ENCODE assay signal across 2 cellular contexts in genomic region chr20:8755340-8756118, GRCh38.
TF ChIP-seq lines count a peak whose summit lies in the region.

No MANE protein-coding gene starts in this region.

TF ChIP-seq in GM23338, 12 proteins besides CTCF, POLR2A, EP300 and RAD21 (continued from another document):
- TF ChIP-seq ZNF462 (CRISPR knock-in tag; IDR thresholded peaks at IDR 0.05) = no peak
- TF ChIP-seq ZNF114 (CRISPR knock-in tag; IDR thresholded peaks at IDR 0.05) = no peak
- TF ChIP-seq EZH2phosphoT487 (IDR thresholded peaks at IDR 0.05; ENCODE audit: unreplicated experiment) = no peak
- no peak for TF ChIP-seq CREB1 (CRISPR knock-in tag; IDR thresholded peaks at IDR 0.05; ENCODE audit: low read depth)
- TF ChIP-seq POLR2AphosphoS5 (IDR thresholded peaks at IDR 0.05; ENCODE audit: low read depth) = no peak
- no peak for TF ChIP-seq REST (IDR thresholded peaks at IDR 0.05; ENCODE audit: unreplicated experiment)
- TF ChIP-seq EZH2 (IDR thresholded peaks at IDR 0.05; ENCODE audit: low read depth, unreplicated experiment) = no peak
- no peak for TF ChIP-seq STAT1 (IDR thresholded peaks at IDR 0.05; ENCODE audit: unreplicated experiment)

TF ChIP-seq in HepG2, 621 proteins besides CTCF, POLR2A, EP300 and RAD21 (continued from another document):
- no peak for TF ChIP-seq ZNF34 (CRISPR knock-in tag; IDR thresholded peaks at IDR 0.05; ENCODE audit: borderline replicate concordance)
- TF ChIP-seq PBX3 (CRISPR knock-in tag; IDR thresholded peaks at IDR 0.05; ENCODE audit: borderline replicate concordance) = no peak
- TF ChIP-seq MAFK (conservative IDR thresholded peaks at IDR 0.05 in 1 of 2, IDR thresholded peaks at IDR 0.05 in 1 of 2; ENCODE audit: low read length in 2 of 2) = peak; percentile 50 to 63; a peak in 3 of 4 replicates
- TF ChIP-seq GLMP (CRISPR knock-in tag; IDR thresholded peaks at IDR 0.05; ENCODE audit: borderline replicate concordance) = no peak
- no peak for TF ChIP-seq CBX2 (IDR thresholded peaks at IDR 0.05; ENCODE audit: low read depth, low read length)
- TF ChIP-seq CBX2 (CRISPR knock-in tag; IDR thresholded peaks at IDR 0.05; ENCODE audit: low read depth) = no peak
- no peak for TF ChIP-seq AHR (CRISPR knock-in tag; IDR thresholded peaks at IDR 0.05)
- no peak for TF ChIP-seq RXRA (CRISPR knock-in tag; IDR thresholded peaks at IDR 0.05)
- no peak for TF ChIP-seq ZZZ3 (CRISPR knock-in tag; IDR thresholded peaks at IDR 0.05; ENCODE audit: borderline replicate concordance)
- no peak for TF ChIP-seq ZNF589 (CRISPR knock-in tag; conservative IDR thresholded peaks at IDR 0.05)
- TF ChIP-seq FOSL2 (CRISPR knock-in tag; IDR thresholded peaks at IDR 0.05) = no peak
- no peak for TF ChIP-seq NFKBIZ (CRISPR knock-in tag; IDR thresholded peaks at IDR 0.05)
- TF ChIP-seq CERS6 (CRISPR knock-in tag; IDR thresholded peaks at IDR 0.05) = no peak
- TF ChIP-seq KMT2A (CRISPR knock-in tag; IDR thresholded peaks at IDR 0.05) = no peak
- no peak for TF ChIP-seq NCOA5 (CRISPR knock-in tag; IDR thresholded peaks at IDR 0.05)
- no peak for TF ChIP-seq SIX4 (CRISPR knock-in tag; IDR thresholded peaks at IDR 0.05)
- TF ChIP-seq SAFB2 (CRISPR knock-in tag; IDR thresholded peaks at IDR 0.05; ENCODE audit: borderline replicate concordance, low read depth) = no peak
- TF ChIP-seq ZNF451 (CRISPR knock-in tag; IDR thresholded peaks at IDR 0.05) = no peak
- TF ChIP-seq ZNF691 (CRISPR knock-in tag; IDR thresholded peaks at IDR 0.05; ENCODE audit: borderline replicate concordance, low read depth) = no peak
- peak; percentile 43; the same call in 1 of the 2 replicates for TF ChIP-seq ONECUT2 (CRISPR knock-in tag; IDR thresholded peaks at IDR 0.05)
- no peak for TF ChIP-seq ZBTB21 (CRISPR knock-in tag; IDR thresholded peaks at IDR 0.05)
- TF ChIP-seq MAFF (IDR thresholded peaks at IDR 0.05; ENCODE audit: low read depth, low read length) = peak; percentile 53; the same call in 1 of the 2 replicates
- no peak for TF ChIP-seq SP5 (CRISPR knock-in tag; IDR thresholded peaks at IDR 0.05; ENCODE audit: borderline replicate concordance, low read depth)
- no peak for TF ChIP-seq MED1 (CRISPR knock-in tag; IDR thresholded peaks at IDR 0.05)
